Comparison of ENCODE assay signal across 8 cellular contexts in genomic region chr19:40797963-40798222, GRCh38. TPM values are rescaled to one million over a fixed set of nuclear protein-coding genes. Genes with fewer than 3 reads are reported as not detected.
DNase-seq lines count a peak whose midpoint lies in the region; ATAC-seq, FAIRE-seq and TF ChIP-seq lines count a peak whose summit lies in the region.

No MANE protein-coding gene starts in this region.

- peak overlapping the region; percentile 36 for H2BK5ac ChIP-seq in H1 (ENCODE audit: low read depth, low read length)

- no peak for TF ChIP-seq POLR2A in H1 (IDR thresholded peaks at IDR 0.05; ENCODE audit: control extremely low read depth in 1 of 2, low read depth in 2 of 2, low read length in 2 of 2)

- CTCF ChIA-PET in H1 (lab: Charles Lee; ENCODE audit: partially characterized antibody): interaction anchor here (0.6 to 4.0 kb wide), 10 partner anchors 9 to 203 kb away, joined by 3 to 29 read pairs (median 6); partner anchors contain the start of gene RAB4B

- POLR2A ChIA-PET in H1 (lab: Charles Lee; ENCODE audit: partially characterized antibody): interaction anchor here (0.6 to 15.7 kb wide), 20 partner anchors 10 to 1740 kb away, joined by 3 to 241 read pairs (median 6); partner anchors contain the start of genes ACTMAP, COQ8B, ITPKC and MIA

- no peak overlapping the region for H3K56ac ChIP-seq in H1 (replicated peaks; ENCODE audit: insufficient read length, low read depth, low read length)

- H3K9ac ChIP-seq in NT2/D1 (ENCODE audit: insufficient read length, low read depth) (no peak overlapping the region), H1 (replicated peaks in 1 of 4; ENCODE audit: extremely low read depth in 1 of 4, low read depth in 3 of 4, low read length in 3 of 4) (peak overlapping the region in 1 of 4 experiments; percentile 67; a peak in 3 of 7 replicates)

- peaks cover 17% of the 10 kb centered on the region for H3K79me1 ChIP-seq in H1 (ENCODE audit: low read depth, low read length)

- peak overlapping the region; percentile 61 for H4K91ac ChIP-seq in H1 (replicated peaks; ENCODE audit: insufficient read length, low read length)

- H3K18ac ChIP-seq in H1 (ENCODE audit: extremely low read depth, low read length): peak overlapping the region; percentile 53; the same call in 1 of the 2 replicates

- peaks cover 6% of the 10 kb centered on the region for H3K23me2 ChIP-seq in H1 (ENCODE audit: low read depth, low read length)

- peak overlapping the region; percentile 96 to 100 (median 100) for H3K27ac Mint-ChIP-seq in CD4-positive, CD25-positive, alpha-beta regulatory T cell

- H3K27ac ChIP-seq in CD4-positive, CD25-positive, alpha-beta regulatory T cell (ENCODE audit: insufficient read depth, low read length, poor library complexity, severe bottlenecking): peak overlapping the region; percentile 96
- peak overlapping the region; percentile 79 for H3K27ac ChIP-seq in H1 (ENCODE audit: low read depth, low read length)
- H3K27ac ChIP-seq in osteoblast (ENCODE audit: low read depth, low read length): peak overlapping the region; percentile 95

- H3K4me3 ChIP-seq in CD4-positive, CD25-positive, alpha-beta regulatory T cell (ENCODE audit: low read depth, low read length): peak overlapping the region; percentile 90
- H3K4me3 ChIP-seq in NT2/D1 (ENCODE audit: insufficient read length, low read depth) (peak overlapping the region; percentile 36), H1 (ENCODE audit: extremely low read depth in 1 of 4, insufficient read depth in 2 of 4, low read depth in 3 of 4, low read length in 4 of 4) (peak overlapping the region in 3 of 4 experiments; percentile 59 to 70 (median 70); a peak in 6 of 8 replicates), osteoblast (ENCODE audit: insufficient read depth, low read length) (peak overlapping the region; percentile 88)

- H3K4me3 Mint-ChIP-seq in CD4-positive, CD25-positive, alpha-beta regulatory T cell: peak overlapping the region; percentile 88 to 96 (median 91)

- no peak overlapping the region for H3K14ac ChIP-seq in H1 (ENCODE audit: insufficient read length)

- TF ChIP-seq CTCF in H1 (IDR thresholded peaks at IDR 0.05; ENCODE audit: control extremely low read depth in 1 of 3, insufficient read depth in 1 of 3, low read depth in 1 of 3, low read length in 3 of 3): no peak
- no peak for TF ChIP-seq CTCF in osteoblast (IDR thresholded peaks at IDR 0.05; ENCODE audit: extremely low read depth, low read depth, low read length)

- H4K5ac ChIP-seq in H1 (ENCODE audit: insufficient read length, low read depth, low read length): peak overlapping the region; percentile 31

- FAIRE-seq in H1 (lab: Jason Lieb, UNC): no peak

- H3K79me2 ChIP-seq in H1 (ENCODE audit: control insufficient read depth in 1 of 2, insufficient read depth in 2 of 2, low read length in 2 of 2) (peaks cover 14 to 36% of the 10 kb centered on the region in 2 experiments), osteoblast (ENCODE audit: insufficient read depth, low read length) (peaks cover 38% of the 10 kb centered on the region)

- H3K4me1 ChIP-seq in CD4-positive, CD25-positive, alpha-beta regulatory T cell (ENCODE audit: control insufficient read depth, insufficient read depth, low read length, poor library complexity, severe bottlenecking): peaks cover 44% of the 10 kb centered on the region
- peaks cover 18% of the 10 kb centered on the region for H3K4me1 ChIP-seq in NT2/D1 (ENCODE audit: insufficient read depth, insufficient read length)
- H3K4me1 ChIP-seq in H1 (replicated peaks in 1 of 4; ENCODE audit: control insufficient read depth in 3 of 4, insufficient read depth in 4 of 4, low read length in 3 of 4): peaks cover 0 to 27% (median 16%) of the 10 kb centered on the region in 4 experiments; a peak in 6 of 7 replicates
- H3K4me1 ChIP-seq in osteoblast (ENCODE audit: insufficient read depth, low read length): peaks cover 34% of the 10 kb centered on the region

- TF ChIP-seq RAD21 in H1 (IDR thresholded peaks at IDR 0.05 in 1 of 2, conservative IDR thresholded peaks at IDR 0.05 in 1 of 2; ENCODE audit: low read depth in 2 of 2, low read length in 2 of 2): no peak

- H3K36me3 Mint-ChIP-seq in CD4-positive, CD25-positive, alpha-beta regulatory T cell: peaks cover 13% of the 10 kb centered on the region

- H3K4me1 Mint-ChIP-seq in CD4-positive, CD25-positive, alpha-beta regulatory T cell: peaks cover 5 to 46% (median 20%) of the 10 kb centered on the region in 4 donors

- H3K23ac ChIP-seq in H1 (ENCODE audit: insufficient read length): no peak overlapping the region

- no peaks in the 10 kb centered on the region for H3K9me3 ChIP-seq in CD4-positive, CD25-positive, alpha-beta regulatory T cell (ENCODE audit: control insufficient read depth in 2 of 2, low read length in 2 of 2)
- H3K9me3 ChIP-seq in NT2/D1 (ENCODE audit: insufficient read depth, low read length) (no peaks in the 10 kb centered on the region), H1 (ENCODE audit: insufficient read depth in 2 of 2, low read depth in 1 of 2, low read length in 1 of 2) (no peaks in the 10 kb centered on the region), osteoblast (ENCODE audit: low read depth, low read length) (no peaks in the 10 kb centered on the region)

- WGBS in H1 (ENCODE audit: extremely low coverage in 1 of 2, insufficient coverage in 1 of 2, insufficient read length in 1 of 2, insufficient replicate concordance in 2 of 2, low coverage in 1 of 2, low lambda C conversion rate in 2 of 2, missing lambda C conversion rate in 1 of 2), 2 experiments: 69% methylated on average over 4 of the region's 4 CpGs; no CpG with 5 or more reads in 1 of the 2 experiments

- H3K4ac ChIP-seq in H1 (replicated peaks; ENCODE audit: insufficient read length, low read depth, low read length): no peak overlapping the region

- ATAC-seq in CD4-positive, CD25-positive, alpha-beta regulatory T cell (ENCODE audit: low read depth in 2 of 2): no peak
- no peak for ATAC-seq in GM19397 (IDR thresholded peaks at IDR 0.05; ENCODE audit: unreplicated experiment)
- no peak for ATAC-seq in GM21515 (IDR thresholded peaks at IDR 0.05; ENCODE audit: unreplicated experiment)
- no peak for ATAC-seq in GM21619 (IDR thresholded peaks at IDR 0.05; ENCODE audit: unreplicated experiment)

- H2BK12ac ChIP-seq in H1 (ENCODE audit: low read depth, low read length): peak overlapping the region; percentile 18

- peaks cover 5% of the 10 kb centered on the region for H3K36me3 ChIP-seq in CD4-positive, CD25-positive, alpha-beta regulatory T cell (ENCODE audit: control insufficient read depth, insufficient read depth, low read length)
- peaks cover 26% of the 10 kb centered on the region for H3K36me3 ChIP-seq in NT2/D1 (ENCODE audit: insufficient read depth, insufficient read length, low read length)
- peaks cover 3 to 22% (median 6%) of the 10 kb centered on the region in 4 experiments; a peak in 6 of 8 replicates for H3K36me3 ChIP-seq in H1 (ENCODE audit: control insufficient read depth in 2 of 4, insufficient read depth in 4 of 4, low read length in 3 of 4)
- peaks cover 23% of the 10 kb centered on the region for H3K36me3 ChIP-seq in osteoblast (ENCODE audit: insufficient read depth, low read length)

- H2AK5ac ChIP-seq in H1 (ENCODE audit: low read depth, low read length): no peak overlapping the region; the same call in 1 of the 2 replicates

- H2BK20ac ChIP-seq in H1 (ENCODE audit: low read length): no peak overlapping the region

- peaks cover 16 to 23% of the 10 kb centered on the region in 2 experiments for H4K20me1 ChIP-seq in H1 (replicated peaks in 1 of 2; ENCODE audit: control insufficient read depth in 1 of 2, insufficient read depth in 2 of 2, low read length in 2 of 2)
- peaks cover 31% of the 10 kb centered on the region for H4K20me1 ChIP-seq in osteoblast (ENCODE audit: insufficient read depth, low read length)

- DNase-seq in CD4-positive, CD25-positive, alpha-beta regulatory T cell: no peak
- DNase-seq in NT2/D1 (ENCODE audit: low read depth, low spot score) (no peak), H1 (ENCODE audit: low read depth in 1 of 2, low spot score in 2 of 2) (no peak), osteoblast (ENCODE audit: insufficient read length, low spot score, missing footprints) (no peak), DMS153 (lab: John Stamatoyannopoulos, UW) (no peak)

- no peaks in the 10 kb centered on the region for H3K9me3 Mint-ChIP-seq in CD4-positive, CD25-positive, alpha-beta regulatory T cell

- TF ChIP-seq EP300 in H1 (IDR thresholded peaks at IDR 0.05; ENCODE audit: borderline replicate concordance in 1 of 2, low read depth in 2 of 2, low read length in 2 of 2): no peak

- peak overlapping the region; percentile 36 to 74; a peak in 3 of 4 replicates for H3K4me2 ChIP-seq in H1 (ENCODE audit: insufficient read depth in 1 of 2, low read depth in 2 of 2, low read length in 2 of 2)
- peak overlapping the region; percentile 96 for H3K4me2 ChIP-seq in osteoblast (ENCODE audit: insufficient read depth, low read length)

- no peaks in the 10 kb centered on the region for H3K27me3 Mint-ChIP-seq in CD4-positive, CD25-positive, alpha-beta regulatory T cell

- H2BK120ac ChIP-seq in H1 (replicated peaks; ENCODE audit: low read depth, low read length): peak overlapping the region; percentile 70

- 0 out of 2 replicates have a peak overlapping the region, but pooled peaks have one; percentile 47 for H2AFZ ChIP-seq in H1 (ENCODE audit: low read length)
- H2AFZ ChIP-seq in osteoblast (ENCODE audit: low read length): peak overlapping the region; percentile 92

- H4K8ac ChIP-seq in H1 (ENCODE audit: extremely low read depth, insufficient read depth, low read length): peak overlapping the region; percentile 85; the same call in 1 of the 2 replicates

- no peak overlapping the region for H2BK15ac ChIP-seq in H1 (ENCODE audit: low read length)

- H3K27me3 ChIP-seq in CD4-positive, CD25-positive, alpha-beta regulatory T cell (ENCODE audit: control insufficient read depth, insufficient read depth, low read length): no peaks in the 10 kb centered on the region
- H3K27me3 ChIP-seq in NT2/D1 (ENCODE audit: insufficient read depth, insufficient read length) (no peaks in the 10 kb centered on the region), H1 (replicated peaks in 1 of 4; ENCODE audit: control insufficient read depth in 3 of 4, extremely low read depth in 1 of 4, insufficient read depth in 3 of 4, low read length in 3 of 4) (no peaks in the 10 kb centered on the region), osteoblast (ENCODE audit: insufficient read depth, low read length) (no peaks in the 10 kb centered on the region)

RNA-seq across cellular contexts. Expression of gene EGLN2, which starts 1.1 kb away (rescaled TPM):
- total RNA-seq in CD4-positive, CD25-positive, alpha-beta regulatory T cell: 135 TPM
- polyA plus RNA-seq in CD4-positive, CD25-positive, alpha-beta regulatory T cell: 100 to 1,000 TPM; 159 to 191 (median 177) TPM
- 101 and 103 TPM in 2 replicates for total RNA-seq in H1 (2021; fragmentation: NEBNext Ultra II Directional; extraction: Animal tissue kit (Norgen Biotek cat#: 25700))
- polyA plus RNA-seq in H1 (2011; rRNA removed): 86.9 and 101 TPM in 2 replicates
- polyA plus RNA-seq in H1 (2011; cell fraction: cytosol; rRNA removed): 92.3 TPM
- 115 TPM for polyA plus RNA-seq in H1 (2011; cell fraction: nucleus; rRNA removed)
- polyA plus RNA-seq in H1 (2012, experiment 1 of 2): 67.8 to 136 TPM (median 115 TPM) in 4 replicates
- 88.1 TPM for polyA plus RNA-seq in H1 (2012, experiment 2 of 2)
- 71.6 TPM for polyA plus RNA-seq in H1 (2013, experiment 1 of 2)
- polyA plus RNA-seq in H1 (2013, experiment 2 of 2): 70.0 TPM
- 53.1 and 75.3 TPM in 2 replicates for polyA minus RNA-seq in H1 (2011; rRNA and poly(A)+ RNA removed)
- 54.2 TPM for polyA minus RNA-seq in H1 (2011; cell fraction: cytosol; rRNA and poly(A)+ RNA removed)
- 66.5 TPM for polyA minus RNA-seq in H1 (2011; cell fraction: nucleus; rRNA and poly(A)+ RNA removed)
- total RNA-seq in osteoblast: 69.8 and 75.1 TPM in 2 replicates

RNA-seq across cellular contexts. Expression of gene RAB4B, which starts 19.8 kb away (rescaled TPM):
- total RNA-seq in CD4-positive, CD25-positive, alpha-beta regulatory T cell: 62.2 TPM
- polyA plus RNA-seq in CD4-positive, CD25-positive, alpha-beta regulatory T cell: 10 to 100 TPM; 72.8 to 89.3 (median 80.1) TPM
- total RNA-seq in H1 (2021; fragmentation: NEBNext Ultra II Directional; extraction: Animal tissue kit (Norgen Biotek cat#: 25700)): 15.8 and 15.9 TPM in 2 replicates
- 28.6 and 42.1 TPM in 2 replicates for polyA plus RNA-seq in H1 (2011; rRNA removed)
- polyA plus RNA-seq in H1 (2011; cell fraction: cytosol; rRNA removed): 29.6 TPM
- polyA plus RNA-seq in H1 (2011; cell fraction: nucleus; rRNA removed): 33.6 TPM
- polyA plus RNA-seq in H1 (2012, experiment 1 of 2): 9.8 to 26.8 TPM (median 21.5 TPM) in 4 replicates
- polyA plus RNA-seq in H1 (2012, experiment 2 of 2): 21.1 TPM
- polyA plus RNA-seq in H1 (2013, experiment 1 of 2): 11.6 TPM
- polyA plus RNA-seq in H1 (2013, experiment 2 of 2): 13.2 TPM
- polyA minus RNA-seq in H1 (2011; rRNA and poly(A)+ RNA removed): 7.0 and 9.0 TPM in 2 replicates
- 8.1 TPM for polyA minus RNA-seq in H1 (2011; cell fraction: cytosol; rRNA and poly(A)+ RNA removed)
- 4.1 TPM for polyA minus RNA-seq in H1 (2011; cell fraction: nucleus; rRNA and poly(A)+ RNA removed)
- 8.0 and 13.8 TPM in 2 replicates for total RNA-seq in osteoblast

RNA-seq across cellular contexts. Expression of gene MIA, which starts 22.6 kb away (rescaled TPM):
- total RNA-seq in CD4-positive, CD25-positive, alpha-beta regulatory T cell: not detected
- polyA plus RNA-seq in CD4-positive, CD25-positive, alpha-beta regulatory T cell: not detected
- total RNA-seq in H1 (2021; fragmentation: NEBNext Ultra II Directional; extraction: Animal tissue kit (Norgen Biotek cat#: 25700)): not detected in 2 replicates
- not detected in 2 replicates for polyA plus RNA-seq in H1 (2011; rRNA removed)
- polyA plus RNA-seq in H1 (2011; cell fraction: cytosol; rRNA removed): not detected
- 1.3 TPM for polyA plus RNA-seq in H1 (2011; cell fraction: nucleus; rRNA removed)
- polyA plus RNA-seq in H1 (2012, experiment 1 of 2): 0.56 TPM in 1 of 4 replicates, not detected in the others
- not detected for polyA plus RNA-seq in H1 (2012, experiment 2 of 2)
- 0.26 TPM for polyA plus RNA-seq in H1 (2013, experiment 1 of 2)
- 0.11 TPM for polyA plus RNA-seq in H1 (2013, experiment 2 of 2)
- not detected in 2 replicates for polyA minus RNA-seq in H1 (2011; rRNA and poly(A)+ RNA removed)
- polyA minus RNA-seq in H1 (2011; cell fraction: cytosol; rRNA and poly(A)+ RNA removed): not detected
- not detected for polyA minus RNA-seq in H1 (2011; cell fraction: nucleus; rRNA and poly(A)+ RNA removed)
- 0.72 TPM in 1 of 2 replicates, not detected in the other for total RNA-seq in osteoblast

RNA-seq across cellular contexts. Expression of gene SNRPA, which starts 46.9 kb away (rescaled TPM):
- total RNA-seq in CD4-positive, CD25-positive, alpha-beta regulatory T cell: 78.6 TPM
- 10 to 100 TPM; 36.3 to 45.7 (median 40.5) TPM for polyA plus RNA-seq in CD4-positive, CD25-positive, alpha-beta regulatory T cell
- total RNA-seq in H1 (2021; fragmentation: NEBNext Ultra II Directional; extraction: Animal tissue kit (Norgen Biotek cat#: 25700)): 201 and 220 TPM in 2 replicates
- polyA plus RNA-seq in H1 (2011; rRNA removed): 202 and 283 TPM in 2 replicates
- 244 TPM for polyA plus RNA-seq in H1 (2011; cell fraction: cytosol; rRNA removed)
- 580 TPM for polyA plus RNA-seq in H1 (2011; cell fraction: nucleus; rRNA removed)
- polyA plus RNA-seq in H1 (2012, experiment 1 of 2): 183 to 289 TPM (median 274 TPM) in 4 replicates
- 187 TPM for polyA plus RNA-seq in H1 (2012, experiment 2 of 2)
- 254 TPM for polyA plus RNA-seq in H1 (2013, experiment 1 of 2)
- 247 TPM for polyA plus RNA-seq in H1 (2013, experiment 2 of 2)
- 310 and 364 TPM in 2 replicates for polyA minus RNA-seq in H1 (2011; rRNA and poly(A)+ RNA removed)
- polyA minus RNA-seq in H1 (2011; cell fraction: cytosol; rRNA and poly(A)+ RNA removed): 247 TPM
- 135 TPM for polyA minus RNA-seq in H1 (2011; cell fraction: nucleus; rRNA and poly(A)+ RNA removed)
- 20.6 and 32.1 TPM in 2 replicates for total RNA-seq in osteoblast

RNA-seq across cellular contexts. Expression of gene ACTMAP, which starts 47.6 kb away (rescaled TPM):
- total RNA-seq in CD4-positive, CD25-positive, alpha-beta regulatory T cell: 5.5 TPM
- 1 to 10 TPM; 2.1 to 3.2 (median 2.6) TPM for polyA plus RNA-seq in CD4-positive, CD25-positive, alpha-beta regulatory T cell
- 24.8 and 26.5 TPM in 2 replicates for total RNA-seq in H1 (2021; fragmentation: NEBNext Ultra II Directional; extraction: Animal tissue kit (Norgen Biotek cat#: 25700))
- polyA plus RNA-seq in H1 (2011; rRNA removed): 24.1 and 30.3 TPM in 2 replicates
- polyA plus RNA-seq in H1 (2011; cell fraction: cytosol; rRNA removed): 15.6 TPM
- 50.3 TPM for polyA plus RNA-seq in H1 (2011; cell fraction: nucleus; rRNA removed)
- polyA plus RNA-seq in H1 (2012, experiment 1 of 2): 25.7 to 38.2 TPM (median 32.4 TPM) in 4 replicates
- polyA plus RNA-seq in H1 (2012, experiment 2 of 2): 21.4 TPM
- 16.8 TPM for polyA plus RNA-seq in H1 (2013, experiment 1 of 2)
- polyA plus RNA-seq in H1 (2013, experiment 2 of 2): 15.6 TPM
- polyA minus RNA-seq in H1 (2011; rRNA and poly(A)+ RNA removed): 10.9 and 13.6 TPM in 2 replicates
- 18.9 TPM for polyA minus RNA-seq in H1 (2011; cell fraction: cytosol; rRNA and poly(A)+ RNA removed)
- polyA minus RNA-seq in H1 (2011; cell fraction: nucleus; rRNA and poly(A)+ RNA removed): 10.9 TPM
- 1.1 and 1.5 TPM in 2 replicates for total RNA-seq in osteoblast

Comparison
In these comparisons a context has a peak if more than half of its experiments do, and no peak if none do; other contexts are left out.
1. H3K4me3 ChIP-seq: peak in every context shown above with its lines; median percentile 90 in CD4-positive, CD25-positive, alpha-beta regulatory T cell; 88 in osteoblast; 70 in H1; 36 in NT2/D1.